In genomic region chr11:121112498-121113455, GRCh38 we compare ENCODE assay signal across 8 cellular contexts. TPM values are rescaled to one million over a fixed set of nuclear protein-coding genes. Genes with fewer than 3 reads are reported as not detected.
DNase-seq lines count a peak whose midpoint lies in the region; ATAC-seq and TF ChIP-seq lines count a peak whose summit lies in the region.

No MANE protein-coding gene starts in this region.

- H3K9me2 ChIP-seq in neural cell (ENCODE audit: insufficient read depth, low read length), result no peaks in the 10 kb centered on the region

- WGBS in aorta, 2 donors, result 51 to 52% methylated on average over 32 of the region's 32 CpGs

- H3K9me3 ChIP-seq in neural cell (ENCODE audit: low read length) (no peaks in the 10 kb centered on the region), aorta (ENCODE audit: control insufficient read depth, low read length) (no peaks in the 10 kb centered on the region)

- H3K36me3 ChIP-seq in neural cell (ENCODE audit: insufficient read depth, low read length) (no peaks in the 10 kb centered on the region), aorta (ENCODE audit: control insufficient read depth in 1 of 2, insufficient read depth in 2 of 2, low read length in 1 of 2) (no peaks in the 10 kb centered on the region)

- peak; percentile 81 for ATAC-seq in aorta (ENCODE audit: low FRiP score)

- H3K9ac ChIP-seq in neural cell (ENCODE audit: low read length), result peak overlapping the region; percentile 29

- H2AFZ ChIP-seq in neural cell (ENCODE audit: low read depth, low read length), result no peak overlapping the region

- H3K4me2 ChIP-seq in neural cell (ENCODE audit: low read length), result peak overlapping the region; percentile 1

- intact Hi-C loops in aorta (cut with DNase I), result loop anchor here in 1 of 2 donors (5.0 kb wide), 1 partner anchor 600 kb away; the partner anchor contains the start of gene GRIK4

- no peak for TF ChIP-seq EP300 in neural cell (conservative IDR thresholded peaks at IDR 0.05; ENCODE audit: poor library complexity, severe bottlenecking)

- no peaks in the 10 kb centered on the region for H3F3A ChIP-seq in neural cell (ENCODE audit: insufficient read depth, low read length, poor library complexity, severe bottlenecking)

- H3K27ac ChIP-seq in neural cell (ENCODE audit: low read length) (peak overlapping the region; percentile 62), aorta (ENCODE audit: low read depth in 1 of 2, low read length in 2 of 2) (no peak overlapping the region)

- H3K27me3 ChIP-seq in neural cell (ENCODE audit: insufficient read depth, low read depth, low read length) (no peaks in the 10 kb centered on the region), aorta (ENCODE audit: control insufficient read depth in 1 of 2, insufficient read depth in 2 of 2, low read length in 1 of 2) (no peaks in the 10 kb centered on the region)

- H3K79me2 ChIP-seq in neural cell (replicated peaks; ENCODE audit: insufficient read depth, low read length), result no peaks in the 10 kb centered on the region

- H3K4me3 ChIP-seq in neural cell (ENCODE audit: low read length), result peak overlapping the region; percentile 17
- no peak overlapping the region for H3K4me3 ChIP-seq in aorta (ENCODE audit: low read length in 2 of 2)

- no peaks in the 10 kb centered on the region for H4K20me1 ChIP-seq in neural cell (ENCODE audit: insufficient read depth)

- peak; percentile 81 for TF ChIP-seq RAD21 in neural cell (conservative IDR thresholded peaks at IDR 0.05)

- peak; percentile 82 for TF ChIP-seq CTCF in neural cell (IDR thresholded peaks at IDR 0.05; ENCODE audit: poor library complexity, severe bottlenecking)

- DNase-seq in DMS 273 treated with DMSO at 0.1 percent for 48 hours (lab: John Stamatoyannopoulos, UW) (peak; percentile 8), HCEC 1CT (peak; percentile 67), NCI-H2227 treated with DMSO at 0.1 percent for 48 hours (lab: John Stamatoyannopoulos, UW) (peak; percentile 72), fibroblast of peridontal ligament (ENCODE audit: extremely low read depth) (peak; percentile 79), aorta (peak in 1 of 2 donors; percentile 77), cerebellar nuclear complex (lab: John Stamatoyannopoulos, UW) (no peak)
- peak; percentile 22 to 42 for DNase-seq in activated CD4-positive, alpha-beta T cell treated with anti-CD3 and anti-CD28 coated beads, Interleukin-2, amount 50 U/mL, for 48 hours

- no peaks in the 10 kb centered on the region for H3K4me1 ChIP-seq in aorta (ENCODE audit: control insufficient read depth in 1 of 2, insufficient read depth in 2 of 2, low read length in 2 of 2)

TF ChIP-seq in neural cell, 6 proteins besides CTCF, POLR2A, EP300 and RAD21:
- no peak for TF ChIP-seq TAF1 (IDR thresholded peaks at IDR 0.05; ENCODE audit: low read depth)
- peak; percentile 76 for TF ChIP-seq SMC3 (conservative IDR thresholded peaks at IDR 0.05; ENCODE audit: poor library complexity)

RNA-seq across cellular contexts. Expression of gene TECTA, which starts 11.7 kb away (rescaled TPM):
- polyA plus RNA-seq in neural cell (2.6 and 3.3 TPM in 2 replicates), aorta (under 1 TPM in 1 of 2 donors, not detected in 1; 0.95 TPM)
- polyA minus RNA-seq in neural cell, result 6.1 and 6.8 TPM in 2 replicates
- total RNA-seq in aorta, result under 1 TPM; 0.63 to 0.75 TPM

Comparison
In these comparisons a context has a peak if more than half of its experiments do, and no peak if none do; other contexts are left out.
1. DNase-seq: peak in DMS 273 treated with DMSO at 0.1 percent for 48 hours (single experiment), HCEC 1CT (single experiment), NCI-H2227 treated with DMSO at 0.1 percent for 48 hours (single experiment), activated CD4-positive, alpha-beta T cell treated with anti-CD3 and anti-CD28 coated beads, Interleukin-2, amount 50 U/mL, for 48 hours (2 of 2) and fibroblast of peridontal ligament (single experiment); none in cerebellar nuclear complex (0 of 2).